ENCODE assay signal across 16 cellular contexts in genomic region chr7:46244752-46245151, GRCh38.
DNase-seq lines count a peak whose midpoint lies in the region; ATAC-seq and TF ChIP-seq lines count a peak whose summit lies in the region.
"Had no signal": no experiment of that assay in that cellular context is flagged by ENCODE, and none has a peak within 500 bp of the region (broad histone marks: within the 10 kb centered on the region; RNA-seq: fewer than 3 reads in every experiment).

No MANE protein-coding gene starts in this region.

- 79 to 92% methylated on average over 2 of the region's 2 CpGs for WGBS in lower leg skin, 2 donors

- H3K4me3 ChIP-seq in AG04449 (ENCODE audit: low read depth, low read length), result no peak overlapping the region
- H3K4me3 ChIP-seq in cardiac fibroblast (replicated peaks in 1 of 2; ENCODE audit: low read depth in 2 of 2, low read length in 2 of 2), result no peak overlapping the region
- H3K4me3 ChIP-seq in fibroblast of villous mesenchyme (ENCODE audit: low read depth, low read length), result no peak overlapping the region
- no peak overlapping the region for H3K4me3 ChIP-seq in lower leg skin (ENCODE audit: low read depth, poor library complexity, severe bottlenecking)
- H3K4me3 ChIP-seq: SJSA1 had no signal

- TF ChIP-seq CTCF in AG04449 (IDR thresholded peaks at IDR 0.05; ENCODE audit: insufficient read depth, low read length, missing control alignments) (no peak), cardiac fibroblast (IDR thresholded peaks at IDR 0.05; ENCODE audit: low read depth, low read length) (no peak), fibroblast of villous mesenchyme (IDR thresholded peaks at IDR 0.05; ENCODE audit: insufficient read depth, low read depth, low read length) (no peak), lower leg skin (IDR thresholded peaks at IDR 0.05) (no peak)

- no peak for ATAC-seq in GM19023 (IDR thresholded peaks at IDR 0.05; ENCODE audit: unreplicated experiment)
- ATAC-seq in HG03342 (IDR thresholded peaks at IDR 0.05; ENCODE audit: unreplicated experiment), result no peak

- intact Hi-C loops in lower leg skin (cut with DNase I; ENCODE audit: low total_unique reads) (no loop called here), posterior vena cava (cut with DNase I) (no loop called here)

- DNase-seq in AG04449 (ENCODE audit: low read depth, low spot score) (peak; percentile 63), HS-5 (ENCODE audit: low read depth) (peak; percentile 23), cardiac fibroblast (ENCODE audit: low read depth in 2 of 2) (peak; percentile 14 to 79), fibroblast of villous mesenchyme (ENCODE audit: low read depth) (peak; percentile 51), lower leg skin (ENCODE audit: low spot score in 2 of 2) (no peak), posterior vena cava (ENCODE audit: low spot score) (no peak)
- DNase-seq: CD4-positive, alpha-beta T cell; DMS79 treated with DMSO at 0.1 percent for 48 hours; H7; NCI-H1436; NCI-H2081 treated with DMSO at 0.1 percent for 48 hours; NCI-H526; OCI-M1 had no signal

- CTCF ChIA-PET in AG04449 (lab: Yijun Ruan, JAX), result no interaction called here

- no peak for TF ChIP-seq POLR2A in lower leg skin (IDR thresholded peaks at IDR 0.05)

- POLR2A ChIA-PET in AG04449 (lab: Yijun Ruan, JAX), result no interaction called here

Comparison
In these comparisons a context has a peak if more than half of its experiments do, and no peak if none do; other contexts are left out.
1. DNase-seq: peak in AG04449 (single experiment), HS-5 (single experiment), cardiac fibroblast (2 of 2) and fibroblast of villous mesenchyme (single experiment); none in lower leg skin (0 of 2) and posterior vena cava (single experiment).